ENCODE assay signal across 11 cellular contexts in genomic region chr20:33555755-33556154, GRCh38.
DNase-seq lines count a peak whose midpoint lies in the region; ATAC-seq and TF ChIP-seq lines count a peak whose summit lies in the region.
"Had no signal": no experiment of that assay in that cellular context is flagged by ENCODE, and none has a peak within 500 bp of the region (broad histone marks: within the 10 kb centered on the region; RNA-seq: fewer than 3 reads in every experiment).

No MANE protein-coding gene starts in this region.

- CTCF ChIA-PET in mammary epithelial cell (lab: Charles Lee; ENCODE audit: low non-redundant PET): no interaction called here

- no peaks in the 10 kb centered on the region for H3K9me2 ChIP-seq in MM.1S (replicated peaks; ENCODE audit: insufficient read depth, low read length)

- H3K79me2 ChIP-seq in MM.1S (ENCODE audit: low read length) (peaks cover 18% of the 10 kb centered on the region), mammary epithelial cell (ENCODE audit: insufficient read depth, low read length) (no peaks in the 10 kb centered on the region)

- H3K27me3 ChIP-seq in CD4-positive, CD25-positive, alpha-beta regulatory T cell (ENCODE audit: control insufficient read depth, insufficient read depth, low read length): no peaks in the 10 kb centered on the region
- H3K27me3 ChIP-seq in MM.1S (replicated peaks; ENCODE audit: insufficient read depth, low read length) (no peaks in the 10 kb centered on the region), mammary epithelial cell (ENCODE audit: insufficient read depth, low read length) (no peaks in the 10 kb centered on the region)

- dilution Hi-C loops in mammary epithelial cell (cut with HindIII; ENCODE audit: low sequenced_read_pairs): loop anchor here (5.0 kb wide), 1 partner anchor 52 kb away; no protein-coding TSS in a partner anchor

- no TSS peak for BruUV-seq in mammary epithelial cell (replicated peaks; lab: Mats Ljungman, UMichigan)

- ATAC-seq in CD4-positive, CD25-positive, alpha-beta regulatory T cell (ENCODE audit: low read depth in 2 of 2): no peak
- no peak for ATAC-seq in HG03039 (IDR thresholded peaks at IDR 0.05; ENCODE audit: unreplicated experiment)

- peak overlapping the region; percentile 87 for H3K4me3 ChIP-seq in CD4-positive, CD25-positive, alpha-beta regulatory T cell (ENCODE audit: low read depth, low read length)
- no peak overlapping the region; the same call in 1 of the 2 replicates for H3K4me3 ChIP-seq in MM.1S (ENCODE audit: low read length)
- no peak overlapping the region for H3K4me3 ChIP-seq in mammary epithelial cell (replicated peaks in 1 of 3; ENCODE audit: insufficient read depth in 1 of 3, low read depth in 2 of 3, low read length in 3 of 3)

- peaks cover 2% of the 10 kb centered on the region for H3K36me3 ChIP-seq in CD4-positive, CD25-positive, alpha-beta regulatory T cell (ENCODE audit: control insufficient read depth, insufficient read depth, low read length)
- H3K36me3 ChIP-seq in MM.1S (replicated peaks; ENCODE audit: insufficient read depth, low read length) (no peaks in the 10 kb centered on the region), mammary epithelial cell (ENCODE audit: insufficient read depth, low read length) (peaks cover 2% of the 10 kb centered on the region)

- 94% methylated on average over 3 of the region's 3 CpGs for WGBS in mammary epithelial cell (ENCODE audit: low coverage, missing lambda C conversion rate)

- H2AFZ ChIP-seq in MM.1S (ENCODE audit: low read length): peak overlapping the region; percentile 3; the same call in 1 of the 2 replicates
- H2AFZ ChIP-seq in mammary epithelial cell (ENCODE audit: low read depth, low read length): no peak overlapping the region
- H2AFZ ChIP-seq: parathyroid adenoma had no signal

- no peak for TF ChIP-seq CTCF in MM.1S (IDR thresholded peaks at IDR 0.05; ENCODE audit: low read length)
- no peak for TF ChIP-seq CTCF in mammary epithelial cell (conservative IDR thresholded peaks at IDR 0.05 in 1 of 2, IDR thresholded peaks at IDR 0.05 in 1 of 2; ENCODE audit: extremely low read depth in 1 of 2, insufficient read depth in 1 of 2, low read depth in 1 of 2, low read length in 2 of 2)
- TF ChIP-seq CTCF in nephron progenitor cell (IDR thresholded peaks at IDR 0.05): no peak

- H3K4me3 Mint-ChIP-seq in CD4-positive, CD25-positive, alpha-beta regulatory T cell: peak overlapping the region; percentile 27 to 91 (median 82)
- H3K4me3 Mint-ChIP-seq in nephron progenitor cell: peak overlapping the region; percentile 53

- H3K27me3 Mint-ChIP-seq in CD4-positive, CD25-positive, alpha-beta regulatory T cell: peaks cover 2% of the 10 kb centered on the region
- peaks cover 6% of the 10 kb centered on the region for H3K27me3 Mint-ChIP-seq in nephron progenitor cell (ENCODE audit: low read depth, poor library complexity)

- no peaks in the 10 kb centered on the region for H3K9me3 ChIP-seq in CD4-positive, CD25-positive, alpha-beta regulatory T cell (ENCODE audit: control insufficient read depth in 2 of 2, low read length in 2 of 2)
- no peaks in the 10 kb centered on the region for H3K9me3 ChIP-seq in MM.1S (replicated peaks; ENCODE audit: insufficient read depth, low read length)
- no peaks in the 10 kb centered on the region for H3K9me3 ChIP-seq in mammary epithelial cell (replicated peaks; ENCODE audit: insufficient read depth, low read length)

- H3K27ac ChIP-seq in CD4-positive, CD25-positive, alpha-beta regulatory T cell (ENCODE audit: insufficient read depth, low read length, poor library complexity, severe bottlenecking): peak overlapping the region; percentile 97
- H3K27ac ChIP-seq in MM.1S (ENCODE audit: low read length): peak overlapping the region; percentile 99; the same call in 1 of the 2 replicates
- H3K27ac ChIP-seq in mammary epithelial cell (ENCODE audit: insufficient read depth, low read depth, low read length): peak overlapping the region; percentile 34
- H3K27ac ChIP-seq: parathyroid adenoma, RWPE1 had no signal

- intact Hi-C loops in mammary epithelial cell (cut with micrococcal nuclease): no loop called here

- H3K4me2 ChIP-seq in MM.1S (ENCODE audit: low read depth, low read length) (peak overlapping the region; percentile 77), mammary epithelial cell (ENCODE audit: insufficient read depth, low read depth, low read length) (no peak overlapping the region)

- H3K27ac Mint-ChIP-seq in CD4-positive, CD25-positive, alpha-beta regulatory T cell: peak overlapping the region; percentile 93 to 99 (median 97)
- no peak overlapping the region for H3K27ac Mint-ChIP-seq in nephron progenitor cell

- in situ Hi-C loops in mammary epithelial cell (cut with MboI; ENCODE audit: low sequenced_read_pairs in 2 of 2): no loop called here

- peaks cover 30% of the 10 kb centered on the region for H3F3A ChIP-seq in MM.1S (ENCODE audit: insufficient read depth, low read length)

- H3K4me1 Mint-ChIP-seq in CD4-positive, CD25-positive, alpha-beta regulatory T cell: peaks cover 20 to 49% (median 33%) of the 10 kb centered on the region in 4 donors
- H3K4me1 Mint-ChIP-seq in nephron progenitor cell: peaks cover 51% of the 10 kb centered on the region

- peaks cover 0 to 1% (median 0%) of the 10 kb centered on the region in 7 donors for H3K9me3 Mint-ChIP-seq in CD4-positive, CD25-positive, alpha-beta regulatory T cell
- peaks cover 15% of the 10 kb centered on the region for H3K9me3 Mint-ChIP-seq in nephron progenitor cell

- H3K9ac ChIP-seq in MM.1S (ENCODE audit: low read length): peak overlapping the region; percentile 54; the same call in 1 of the 2 replicates
- H3K9ac ChIP-seq in mammary epithelial cell (ENCODE audit: insufficient read depth, low read length): no peak overlapping the region
- H3K9ac ChIP-seq: parathyroid adenoma had no signal

- H4K20me1 ChIP-seq in MM.1S (ENCODE audit: insufficient read depth, low read length): no peaks in the 10 kb centered on the region
- H4K20me1 ChIP-seq in mammary epithelial cell (ENCODE audit: insufficient read depth, low read length): no peaks in the 10 kb centered on the region

- DNase-seq in CD4-positive, CD25-positive, alpha-beta regulatory T cell: no peak
- no peak for DNase-seq in MM.1S
- no peak for DNase-seq in mammary epithelial cell
- no peak for DNase-seq in nephron progenitor cell
- no peak for DNase-seq in OCI-M1 (lab: John Stamatoyannopoulos, UW)
- no peak for DNase-seq in H4 (ENCODE audit: low spot score)
- no peak for DNase-seq in NCI-H524 (lab: John Stamatoyannopoulos, UW)
- DNase-seq: aorta had no signal

- peaks cover 26% of the 10 kb centered on the region for H3K36me3 Mint-ChIP-seq in CD4-positive, CD25-positive, alpha-beta regulatory T cell
- H3K36me3 Mint-ChIP-seq in nephron progenitor cell (ENCODE audit: low read depth): peaks cover 70% of the 10 kb centered on the region

- H3K4me1 ChIP-seq in CD4-positive, CD25-positive, alpha-beta regulatory T cell (ENCODE audit: control insufficient read depth, insufficient read depth, low read length, poor library complexity, severe bottlenecking): peaks cover 21% of the 10 kb centered on the region
- H3K4me1 ChIP-seq in MM.1S (ENCODE audit: low read length): peaks cover 28% of the 10 kb centered on the region
- H3K4me1 ChIP-seq in mammary epithelial cell (ENCODE audit: insufficient read depth, low read length): peaks cover 9% of the 10 kb centered on the region
- H3K4me1 ChIP-seq: parathyroid adenoma had no signal

Comparison
In these comparisons a context has a peak if more than half of its experiments do, and no peak if none do; other contexts are left out.
1. H3K27ac ChIP-seq: peak in every context shown above with its lines; median percentile 99 in MM.1S; 97 in CD4-positive, CD25-positive, alpha-beta regulatory T cell; 34 in mammary epithelial cell.